ENCODE assay signal across 11 cellular contexts in the genomic region with DNA sequence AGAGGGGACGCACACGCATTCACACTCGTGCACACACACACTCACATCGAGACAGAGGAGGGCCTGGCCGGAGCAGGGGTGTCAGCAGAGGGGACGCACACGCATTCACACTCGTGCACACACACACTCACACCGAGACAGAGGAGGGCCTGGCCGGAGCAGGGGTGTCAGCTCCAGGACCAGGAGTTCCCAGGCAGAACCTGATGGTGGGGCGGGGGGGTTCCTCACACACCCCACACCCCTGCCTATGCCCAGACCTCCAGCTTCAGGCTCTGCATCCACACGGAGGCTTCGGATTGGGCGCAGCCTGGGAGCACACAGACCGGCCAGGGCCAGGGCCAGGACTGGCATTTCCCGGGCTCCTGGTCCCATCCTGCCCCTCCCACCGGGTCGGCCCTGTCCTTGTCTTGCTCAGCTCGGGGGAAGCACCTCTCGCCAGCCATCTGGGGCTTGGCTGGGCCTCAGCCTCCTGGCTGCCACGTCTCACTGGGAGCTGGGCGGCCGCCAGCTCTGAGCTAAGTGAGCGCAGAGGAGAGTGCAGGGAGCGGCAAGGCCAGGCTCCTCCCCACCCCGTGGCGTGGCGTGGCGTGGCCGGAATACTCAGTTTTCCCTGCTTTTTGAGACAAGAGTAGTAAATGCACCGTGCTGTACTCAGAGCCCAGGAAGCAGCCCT. TPM values are rescaled to one million over a fixed set of nuclear protein-coding genes. Genes with fewer than 3 reads are reported as not detected.
A peak's percentile ranks its signal among the peaks of the same experiment; 100 is the strongest.
DNase-seq lines count a peak whose midpoint lies in the region; ATAC-seq and TF ChIP-seq lines count a peak whose summit lies in the region.
"Had no signal": no experiment of that assay in that cellular context is flagged by ENCODE, and none has a peak within 500 bp of the region (broad histone marks: within the 10 kb centered on the region; RNA-seq: fewer than 3 reads in every experiment).

No MANE protein-coding gene starts in this region.

- H3K27me3 ChIP-seq in CD8-positive, alpha-beta T cell (ENCODE audit: insufficient read depth, low read length) = no peaks in the 10 kb centered on the region

- peaks cover 6% of the 10 kb centered on the region for H3K36me3 Mint-ChIP-seq in nephron (ENCODE audit: low read depth)
- H3K36me3 Mint-ChIP-seq in CD8-positive, alpha-beta T cell = no peaks in the 10 kb centered on the region

- H3K4me3 Mint-ChIP-seq in nephron = no peak overlapping the region
- no peak overlapping the region for H3K4me3 Mint-ChIP-seq in CD8-positive, alpha-beta T cell
- H3K4me3 Mint-ChIP-seq: activated CD8-positive, alpha-beta T cell treated with anti-CD3 and anti-CD28 coated beads, Interleukin-2, amount 10 ng/mL, durations not matched to agents 7 days and 5 days had no signal

- POLR2A ChIA-PET in AG04449 (lab: Yijun Ruan, JAX) = interaction anchor here (0.6 to 1.2 kb wide), 2 partner anchors 34 to 49 kb away, joined by 3 to 5 read pairs; no protein-coding TSS in a partner anchor
- POLR2A ChIA-PET in CD8-positive, alpha-beta T cell (lab: Charles Lee) = no interaction called here

- H3K27me3 Mint-ChIP-seq in nephron (ENCODE audit: low read depth) = peaks cover 12% of the 10 kb centered on the region
- peaks cover 9% of the 10 kb centered on the region for H3K27me3 Mint-ChIP-seq in CD8-positive, alpha-beta T cell (ENCODE audit: low read depth)

- H3K36me3 ChIP-seq in CD8-positive, alpha-beta T cell (ENCODE audit: insufficient read depth, low read length) = no peaks in the 10 kb centered on the region

- H3K9me3 ChIP-seq in CD8-positive, alpha-beta T cell (ENCODE audit: low read length) = no peaks in the 10 kb centered on the region

- intact Hi-C loops in CD8-positive, alpha-beta T cell (cut with DNase I, micrococcal nuclease) = no loop called here

- peak overlapping the region in 2 of 3 experiments; percentile 91 to 95 for H3K27ac Mint-ChIP-seq in nephron
- no peak overlapping the region for H3K27ac Mint-ChIP-seq in CD8-positive, alpha-beta T cell
- H3K27ac Mint-ChIP-seq: activated CD8-positive, alpha-beta T cell treated with anti-CD3 and anti-CD28 coated beads, Interleukin-2, amount 10 ng/mL, durations not matched to agents 7 days and 5 days had no signal

- ATAC-seq in HG02763 (IDR thresholded peaks at IDR 0.05; ENCODE audit: unreplicated experiment) = no peak
- ATAC-seq in CD8-positive, alpha-beta T cell = no peak
- ATAC-seq: activated CD8-positive, alpha-beta T cell treated with anti-CD3 and anti-CD28 coated beads, Interleukin-2, amount 10 ng/mL, durations not matched to agents 7 days and 5 days had no signal

- H3K4me1 Mint-ChIP-seq in nephron = peaks cover 57% of the 10 kb centered on the region
- no peaks in the 10 kb centered on the region for H3K4me1 Mint-ChIP-seq in CD8-positive, alpha-beta T cell (ENCODE audit: low read depth)

- H3K27ac ChIP-seq in CD8-positive, alpha-beta T cell (ENCODE audit: low read depth, low read length) = no peak overlapping the region
- H3K27ac ChIP-seq: C4-2B, HL-60 had no signal

- H3K4me3 ChIP-seq in AG04449 (ENCODE audit: low read depth, low read length) (no peak overlapping the region), fibroblast of mammary gland (ENCODE audit: control insufficient read depth, low read depth, low read length) (no peak overlapping the region)
- no peak overlapping the region for H3K4me3 ChIP-seq in CD8-positive, alpha-beta T cell (ENCODE audit: low read depth, low read length)

- TF ChIP-seq CTCF in AG04449 (IDR thresholded peaks at IDR 0.05; ENCODE audit: insufficient read depth, low read length, missing control alignments) (no peak), fibroblast of mammary gland (conservative IDR thresholded peaks at IDR 0.05; ENCODE audit: control insufficient read depth, insufficient read depth, low read depth, low read length) (no peak), nephron (IDR thresholded peaks at IDR 0.05; ENCODE audit: unreplicated experiment in 3 of 3) (no peak)
- TF ChIP-seq CTCF in CD8-positive, alpha-beta T cell (IDR thresholded peaks at IDR 0.05) = no peak

- DNase-seq in AG04449 (ENCODE audit: low read depth, low spot score) (peak; percentile 63), NCI-H1694 treated with DMSO at 0.1 percent for 48 hours (lab: John Stamatoyannopoulos, UW) (peak; percentile 60), fibroblast of mammary gland (ENCODE audit: low read depth) (peak; percentile 96), OCI-M1 (lab: John Stamatoyannopoulos, UW) (no peak)
- DNase-seq in effector CD8-positive, alpha-beta T cell (lab: John Stamatoyannopoulos, UW) = no peak
- no peak for DNase-seq in CD8-positive, alpha-beta T cell
- DNase-seq: activated CD8-positive, alpha-beta T cell treated with anti-CD3 and anti-CD28 coated beads, Interleukin-2, amount 10 ng/mL, durations not matched to agents 7 days and 5 days had no signal

- peaks cover 9% of the 10 kb centered on the region for H3K9me3 Mint-ChIP-seq in nephron
- no peaks in the 10 kb centered on the region for H3K9me3 Mint-ChIP-seq in CD8-positive, alpha-beta T cell

- H3K4me1 ChIP-seq in CD8-positive, alpha-beta T cell (ENCODE audit: insufficient read depth, low read length) = no peaks in the 10 kb centered on the region

- CTCF ChIA-PET in AG04449 (lab: Yijun Ruan, JAX) = interaction anchor here (1.0 to 1.8 kb wide), 2 partner anchors 29 to 38 kb away, joined by 3 to 9 read pairs; no protein-coding TSS in a partner anchor
- CTCF ChIA-PET in CD8-positive, alpha-beta T cell (lab: Charles Lee) = no interaction called here

RNA-seq across cellular contexts. Expression of a gene that starts 31.3 kb away (rescaled TPM):
- total RNA-seq in CD8-positive, alpha-beta T cell = not detected
- total RNA-seq: activated CD8-positive, alpha-beta T cell treated with anti-CD3 and anti-CD28 coated beads, Interleukin-2, amount 10 ng/mL, durations not matched to agents 7 days and 5 days had no signal

Comparison
In these comparisons a context has a peak if more than half of its experiments do, and no peak if none do; other contexts are left out.
1. DNase-seq: peak in AG04449 (single experiment), NCI-H1694 treated with DMSO at 0.1 percent for 48 hours (single experiment) and fibroblast of mammary gland (single experiment); none in effector CD8-positive, alpha-beta T cell (single experiment), OCI-M1 (single experiment) and CD8-positive, alpha-beta T cell (0 of 7).